In the genomic region with DNA sequence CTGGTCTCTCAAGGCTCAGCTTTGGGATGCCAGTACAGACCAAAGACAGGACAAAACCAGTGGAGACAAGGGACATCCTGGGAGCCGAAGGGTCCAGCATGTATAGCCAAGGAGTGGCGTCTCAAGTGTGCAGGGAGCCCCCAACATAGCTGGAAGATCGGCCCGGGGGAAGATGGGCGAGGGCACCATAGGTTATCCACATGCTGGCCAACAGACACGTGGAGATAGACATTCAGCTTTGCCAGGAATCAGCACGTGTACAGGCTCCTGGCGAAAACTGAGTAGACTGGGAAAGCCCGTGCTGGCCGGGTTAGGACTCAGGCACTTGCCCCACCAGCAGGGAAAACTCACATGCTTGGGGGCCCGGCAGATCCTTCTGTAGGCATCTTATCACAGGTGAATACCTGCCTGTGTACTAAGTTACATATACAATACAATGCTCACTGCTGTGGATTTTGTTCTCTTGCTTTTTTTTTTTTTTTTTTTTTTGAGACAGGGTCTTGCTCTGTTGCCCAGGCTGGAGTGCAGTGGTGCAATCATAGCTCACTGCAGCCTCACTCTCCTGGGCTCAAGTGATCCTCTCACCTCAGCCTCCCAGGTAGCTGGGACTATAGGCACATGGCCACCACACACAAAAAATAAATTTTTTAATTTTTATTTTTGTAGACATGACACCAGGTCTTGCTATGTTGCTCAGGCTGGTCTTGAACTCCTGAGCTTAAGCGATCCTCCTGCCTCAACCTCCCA, we compare ENCODE assay signal across 23 cellular contexts. TPM values are rescaled to one million over a fixed set of nuclear protein-coding genes. Genes with fewer than 3 reads are reported as not detected.
DNase-seq lines count a peak whose midpoint lies in the region; ATAC-seq, FAIRE-seq and TF ChIP-seq lines count a peak whose summit lies in the region.
"Had no signal": no experiment of that assay in that cellular context is flagged by ENCODE, and none has a peak within 500 bp of the region (broad histone marks: within the 10 kb centered on the region; RNA-seq: fewer than 3 reads in every experiment).

No MANE protein-coding gene starts in this region.

- 58% methylated on average over 9 of the region's 12 CpGs for whole genome bisulfite sequencing in K562 (ENCODE audit: insufficient coverage, low coverage, missing lambda C conversion rate)
- WGBS in HepG2 (ENCODE audit: low lambda C conversion rate): 55% methylated on average over 9 of the region's 12 CpGs
- WGBS in endodermal cell (ENCODE audit: insufficient coverage in 1 of 2, insufficient read length in 1 of 2), 2 experiments: 83% methylated on average over 10 to 12 of the region's 12 CpGs

- intact Hi-C loops in activated CD4-positive, alpha-beta memory T cell treated with anti-CD3 and anti-CD28 coated beads for 36 hours (cut with micrococcal nuclease): no loop called here
- intact Hi-C loops in K562 (cut with micrococcal nuclease): loop anchor here (5.0 kb wide), 1 partner anchor 198 kb away; a partner anchor contains a TSS
- intact Hi-C loops in HepG2 (cut with micrococcal nuclease; ENCODE audit: unreplicated experiment): loop anchor here (5.0 kb wide), 1 partner anchor 198 kb away; a partner anchor contains a TSS

- no peak overlapping the region for H2AFZ ChIP-seq in K562 (ENCODE audit: low read depth, low read length)
- H2AFZ ChIP-seq in HepG2 (ENCODE audit: low read length): no peak overlapping the region
- no peak overlapping the region for H2AFZ ChIP-seq in osteoblast (ENCODE audit: low read length)
- H2AFZ ChIP-seq: GM23338, PC-9 had no signal

- H3K27me3 ChIP-seq in K562 (ENCODE audit: control insufficient read depth in 2 of 2, insufficient read depth in 2 of 2, low read length in 2 of 2): no peaks in the 10 kb centered on the region
- no peaks in the 10 kb centered on the region for H3K27me3 ChIP-seq in HepG2 (ENCODE audit: control insufficient read depth in 1 of 2, insufficient read depth in 2 of 2, low read length in 2 of 2)
- no peaks in the 10 kb centered on the region for H3K27me3 ChIP-seq in osteoblast (ENCODE audit: insufficient read depth, low read length)
- H3K27me3 ChIP-seq in endodermal cell (ENCODE audit: control insufficient read depth, insufficient read depth, low read length, poor library complexity, severe bottlenecking): no peaks in the 10 kb centered on the region
- H3K27me3 ChIP-seq: BLaER1 had no signal

- H3K4me3 Mint-ChIP-seq in activated CD4-positive, alpha-beta memory T cell treated with anti-CD3 and anti-CD28 coated beads, Interleukin-2, amount 10 ng/mL, durations not matched to agents 7 days and 5 days: peak overlapping the region; percentile 10
- no peak overlapping the region for H3K4me3 Mint-ChIP-seq in activated CD4-positive, alpha-beta memory T cell treated with anti-CD3 and anti-CD28 coated beads for 36 hours
- H3K4me3 Mint-ChIP-seq in endodermal cell: no peak overlapping the region
- H3K4me3 Mint-ChIP-seq: GM23338 had no signal

- H3K4me2 ChIP-seq in K562 (ENCODE audit: insufficient read depth, low read length) (no peak overlapping the region), HepG2 (ENCODE audit: low read depth, low read length) (no peak overlapping the region), osteoblast (ENCODE audit: insufficient read depth, low read length) (no peak overlapping the region)
- H3K4me2 ChIP-seq: BLaER1, GM23338, PC-9 had no signal

- no peak for DNase-seq in activated CD4-positive, alpha-beta memory T cell treated with anti-CD3 and anti-CD28 coated beads, Interleukin-2, amount 10 ng/mL, durations not matched to agents 7 days and 5 days
- no peak for DNase-seq in activated CD4-positive, alpha-beta memory T cell treated with anti-CD3 and anti-CD28 coated beads for 36 hours
- DNase-seq in K562 (ENCODE audit: extremely low read depth in 1 of 4, low spot score in 3 of 4): no peak
- DNase-seq in HepG2 (ENCODE audit: low spot score): no peak
- DNase-seq in osteoblast (ENCODE audit: insufficient read length, low spot score, missing footprints): peak; percentile 77
- DNase-seq in activated CD8-positive, alpha-beta memory T cell treated with anti-CD3 and anti-CD28 coated beads, Interleukin-2, amount 50 U/mL, for 48 hours: no peak
- DNase-seq in activated CD4-positive, CD25-positive, alpha-beta regulatory T cell treated with anti-CD3 and anti-CD28 coated beads, Interleukin-2, amount 50 U/mL, for 72 hours: no peak
- no peak for DNase-seq in endodermal cell
- DNase-seq: 8988T; CD4-positive, CD25-positive, alpha-beta regulatory T cell; HCEC 1CT; NCI-H1048; NCI-H1417; NCI-H1694; NCI-H2029 treated with DMSO at 0.1 percent for 48 hours; NCI-H526 treated with DMSO at 0.1 percent for 48 hours; PC-9; Right ventricle myocardium superior had no signal

- no peaks in the 10 kb centered on the region for H3K9me3 Mint-ChIP-seq in activated CD4-positive, alpha-beta memory T cell treated with anti-CD3 and anti-CD28 coated beads, Interleukin-2, amount 10 ng/mL, durations not matched to agents 7 days and 5 days
- H3K9me3 Mint-ChIP-seq in activated CD4-positive, alpha-beta memory T cell treated with anti-CD3 and anti-CD28 coated beads for 36 hours: no peaks in the 10 kb centered on the region
- H3K9me3 Mint-ChIP-seq in endodermal cell: no peaks in the 10 kb centered on the region
- H3K9me3 Mint-ChIP-seq: CD4-positive, CD25-positive, alpha-beta regulatory T cell; GM23338; IgD-negative memory B cell had no signal

- no peaks in the 10 kb centered on the region for H3K9me1 ChIP-seq in K562 (ENCODE audit: control insufficient read depth, insufficient read depth, low read length)

- peaks cover 11% of the 10 kb centered on the region for H3K4me1 Mint-ChIP-seq in activated CD4-positive, alpha-beta memory T cell treated with anti-CD3 and anti-CD28 coated beads, Interleukin-2, amount 10 ng/mL, durations not matched to agents 7 days and 5 days
- peaks cover 13% of the 10 kb centered on the region for H3K4me1 Mint-ChIP-seq in activated CD4-positive, alpha-beta memory T cell treated with anti-CD3 and anti-CD28 coated beads for 36 hours (ENCODE audit: low read depth)
- peaks cover 4% of the 10 kb centered on the region for H3K4me1 Mint-ChIP-seq in endodermal cell

- H3K4me3 ChIP-seq in K562 (no peak overlapping the region), HepG2 (replicated peaks in 1 of 3; ENCODE audit: insufficient read depth in 1 of 3, low read depth in 2 of 3, low read length in 3 of 3) (no peak overlapping the region), osteoblast (ENCODE audit: insufficient read depth, low read length) (no peak overlapping the region), endodermal cell (ENCODE audit: low read length) (no peak overlapping the region)
- H3K4me3 ChIP-seq: BLaER1, GM23338, PC-9 had no signal

- no peak for TF ChIP-seq CTCF in K562 (IDR thresholded peaks at IDR 0.05 in 2 of 3, conservative IDR thresholded peaks at IDR 0.05 in 1 of 3; ENCODE audit: insufficient read depth in 2 of 3, low read depth in 1 of 3, low read length in 3 of 3)
- no peak for TF ChIP-seq CTCF in HepG2 (CRISPR knock-in tag; IDR thresholded peaks at IDR 0.05)
- TF ChIP-seq CTCF in osteoblast (IDR thresholded peaks at IDR 0.05; ENCODE audit: extremely low read depth, low read depth, low read length): no peak
- no peak for TF ChIP-seq CTCF in endodermal cell (conservative IDR thresholded peaks at IDR 0.05)

- TF ChIP-seq EP300 in K562 (IDR thresholded peaks at IDR 0.05; ENCODE audit: low read length): no peak
- no peak for TF ChIP-seq EP300 in HepG2 (IDR thresholded peaks at IDR 0.05; ENCODE audit: low read depth in 2 of 2, low read length in 2 of 2)
- no peak for TF ChIP-seq EP300 in HepG2 (CRISPR knock-in tag; IDR thresholded peaks at IDR 0.05; ENCODE audit: borderline replicate concordance)

- ATAC-seq in K562 (no peak), HepG2 (no peak)
- ATAC-seq: GM23338 had no signal

- H3K79me2 ChIP-seq in K562 (ENCODE audit: control insufficient read depth, insufficient read depth, low read length) (no peaks in the 10 kb centered on the region), HepG2 (ENCODE audit: insufficient read depth, low read length) (no peaks in the 10 kb centered on the region), osteoblast (ENCODE audit: insufficient read depth, low read length) (no peaks in the 10 kb centered on the region)

- 0 out of 4 replicates have a peak overlapping the region, but pooled peaks of 1 of the 2 experiments have one; percentile 20 for H3K9ac ChIP-seq in K562 (ENCODE audit: insufficient read depth in 1 of 2, low read depth in 2 of 2, low read length in 2 of 2)
- H3K9ac ChIP-seq in HepG2 (ENCODE audit: insufficient read depth, low read depth, low read length): no peak overlapping the region
- H3K9ac ChIP-seq in endodermal cell (ENCODE audit: extremely low read depth, low read length, poor library complexity, severe bottlenecking): no peak overlapping the region
- H3K9ac ChIP-seq: BLaER1 had no signal

- BruUV-seq in K562 (replicated peaks; lab: Mats Ljungman, UMichigan) (no TSS peak), HepG2 (replicated peaks; lab: Mats Ljungman, UMichigan) (no TSS peak)

- peaks cover 12% of the 10 kb centered on the region for H3K27me3 Mint-ChIP-seq in activated CD4-positive, alpha-beta memory T cell treated with anti-CD3 and anti-CD28 coated beads, Interleukin-2, amount 10 ng/mL, durations not matched to agents 7 days and 5 days
- peaks cover 7% of the 10 kb centered on the region for H3K27me3 Mint-ChIP-seq in activated CD4-positive, alpha-beta memory T cell treated with anti-CD3 and anti-CD28 coated beads for 36 hours
- H3K27me3 Mint-ChIP-seq in endodermal cell (ENCODE audit: insufficient read depth): peaks cover 8% of the 10 kb centered on the region

- no peak overlapping the region for H3K27ac Mint-ChIP-seq in activated CD4-positive, alpha-beta memory T cell treated with anti-CD3 and anti-CD28 coated beads, Interleukin-2, amount 10 ng/mL, durations not matched to agents 7 days and 5 days
- H3K27ac Mint-ChIP-seq in activated CD4-positive, alpha-beta memory T cell treated with anti-CD3 and anti-CD28 coated beads for 36 hours: no peak overlapping the region
- no peak overlapping the region for H3K27ac Mint-ChIP-seq in endodermal cell
- H3K27ac Mint-ChIP-seq: CD4-positive, CD25-positive, alpha-beta regulatory T cell; GM23338 had no signal

- TF ChIP-seq RAD21 in K562 (CRISPR knock-in tag; conservative IDR thresholded peaks at IDR 0.05 in 1 of 2, IDR thresholded peaks at IDR 0.05 in 1 of 2) (no peak), HepG2 (CRISPR knock-in tag; IDR thresholded peaks at IDR 0.05) (no peak)

- no peaks in the 10 kb centered on the region for H3K36me3 ChIP-seq in K562 (ENCODE audit: control insufficient read depth, insufficient read depth, low read length)
- H3K36me3 ChIP-seq in HepG2 (replicated peaks in 1 of 2; ENCODE audit: control insufficient read depth in 1 of 2, insufficient read depth in 2 of 2, low read length in 2 of 2): no peaks in the 10 kb centered on the region
- H3K36me3 ChIP-seq in osteoblast (ENCODE audit: insufficient read depth, low read length): no peaks in the 10 kb centered on the region
- H3K36me3 ChIP-seq in endodermal cell (ENCODE audit: control insufficient read depth, insufficient read depth, low read length): no peaks in the 10 kb centered on the region
- H3K36me3 ChIP-seq: BLaER1 had no signal

- H3K9me3 ChIP-seq in K562 (replicated peaks; ENCODE audit: control insufficient read depth, insufficient read depth, low read depth, low read length) (no peaks in the 10 kb centered on the region), HepG2 (ENCODE audit: low read length) (no peaks in the 10 kb centered on the region), osteoblast (ENCODE audit: low read depth, low read length) (no peaks in the 10 kb centered on the region), endodermal cell (ENCODE audit: control insufficient read depth, low read length) (no peaks in the 10 kb centered on the region)
- H3K9me3 ChIP-seq: BLaER1 had no signal

- FAIRE-seq in K562 (lab: Jason Lieb, UNC) (no peak), HepG2 (lab: Jason Lieb, UNC) (no peak)
- FAIRE-seq: D721Med, GM18507 had no signal

- H3K27ac ChIP-seq in K562 (ENCODE audit: extremely low read depth, low read depth, low read length) (no peak overlapping the region), HepG2 (ENCODE audit: extremely low read length, insufficient read depth, low read length) (no peak overlapping the region), osteoblast (ENCODE audit: low read depth, low read length) (no peak overlapping the region), endodermal cell (ENCODE audit: low read depth, low read length) (no peak overlapping the region)
- H3K27ac ChIP-seq: BLaER1, PC-9 had no signal

- CTCF ChIA-PET in activated CD4-positive, alpha-beta memory T cell treated with anti-CD3 and anti-CD28 coated beads, Interleukin-2, amount 10 ng/mL, durations not matched to agents 7 days and 5 days (lab: Charles Lee): interaction anchor here (0.6 to 2.6 kb wide), 6 partner anchors 10 to 185 kb away, joined by 3 to 45 read pairs (median 10); no protein-coding TSS in a partner anchor
- CTCF ChIA-PET in activated CD4-positive, alpha-beta memory T cell treated with anti-CD3 and anti-CD28 coated beads for 36 hours (lab: Charles Lee): interaction anchor here (1.0 to 3.3 kb wide), 3 partner anchors 9 to 78 kb away, joined by 5 to 74 read pairs (median 15); no protein-coding TSS in a partner anchor
- CTCF ChIA-PET in K562 (lab: Yijun Ruan, JAX; ENCODE audit: low intra/inter-chr PET ratio) (interaction anchor here (2.8 kb wide), 1 partner anchor 77 kb away, joined by 38 read pairs; no protein-coding TSS in a partner anchor), HepG2 (lab: Yijun Ruan, JAX; ENCODE audit: low intra/inter-chr PET ratio, low total read pairs) (interaction anchor here (3.8 kb wide), 1 partner anchor 78 kb away, joined by 59 read pairs; no protein-coding TSS in a partner anchor)

- H3K36me3 Mint-ChIP-seq in activated CD4-positive, alpha-beta memory T cell treated with anti-CD3 and anti-CD28 coated beads, Interleukin-2, amount 10 ng/mL, durations not matched to agents 7 days and 5 days (ENCODE audit: low read depth): no peaks in the 10 kb centered on the region
- H3K36me3 Mint-ChIP-seq in activated CD4-positive, alpha-beta memory T cell treated with anti-CD3 and anti-CD28 coated beads for 36 hours: no peaks in the 10 kb centered on the region
- no peaks in the 10 kb centered on the region for H3K36me3 Mint-ChIP-seq in endodermal cell (ENCODE audit: low read depth)
- H3K36me3 Mint-ChIP-seq: CD4-positive, CD25-positive, alpha-beta regulatory T cell; IgD-negative memory B cell had no signal

- no peaks in the 10 kb centered on the region for H4K20me1 ChIP-seq in K562 (replicated peaks; ENCODE audit: control insufficient read depth, insufficient read depth, low read length)
- no peaks in the 10 kb centered on the region for H4K20me1 ChIP-seq in HepG2 (ENCODE audit: insufficient read depth, low read length)
- no peaks in the 10 kb centered on the region for H4K20me1 ChIP-seq in osteoblast (ENCODE audit: insufficient read depth, low read length)
- H4K20me1 ChIP-seq: BLaER1 had no signal

- peaks cover 8 to 41% of the 10 kb centered on the region in 2 experiments; a peak in 4 of 5 replicates for H3K4me1 ChIP-seq in K562 (replicated peaks in 1 of 2; ENCODE audit: control insufficient read depth in 2 of 2, insufficient read depth in 2 of 2, low read length in 2 of 2)
- peaks cover 65% of the 10 kb centered on the region for H3K4me1 ChIP-seq in HepG2 (ENCODE audit: insufficient read depth, low read length)
- H3K4me1 ChIP-seq in osteoblast (ENCODE audit: insufficient read depth, low read length): peaks cover 3% of the 10 kb centered on the region
- no peaks in the 10 kb centered on the region for H3K4me1 ChIP-seq in endodermal cell (ENCODE audit: control insufficient read depth, insufficient read depth, low read length)

- no peak for TF ChIP-seq POLR2A in K562 (conservative IDR thresholded peaks at IDR 0.05)
- TF ChIP-seq POLR2A in HepG2 (IDR thresholded peaks at IDR 0.05; ENCODE audit: insufficient read depth in 1 of 2, low read depth in 2 of 2, low read length in 2 of 2): no peak

- POLR2A ChIA-PET in activated CD4-positive, alpha-beta memory T cell treated with anti-CD3 and anti-CD28 coated beads, Interleukin-2, amount 10 ng/mL, durations not matched to agents 7 days and 5 days (lab: Charles Lee): interaction anchor here (0.9 kb wide), 1 partner anchor 10 kb away, joined by 3 read pairs; no protein-coding TSS in a partner anchor
- POLR2A ChIA-PET in activated CD4-positive, alpha-beta memory T cell treated with anti-CD3 and anti-CD28 coated beads for 36 hours (lab: Charles Lee): no interaction called here
- POLR2A ChIA-PET in K562 (lab: Yijun Ruan, JAX) (interaction anchor here (0.7 kb wide), 1 partner anchor 13 kb away, joined by 4 read pairs; no protein-coding TSS in a partner anchor), HepG2 (lab: Yijun Ruan, JAX) (interaction anchor here (0.7 to 1.5 kb wide), 3 partner anchors 26 to 77 kb away, joined by 3 to 4 read pairs (median 4); no protein-coding TSS in a partner anchor)

- in situ Hi-C loops in K562 (cut with MboI) (loop anchor here (5.0 to 25.0 kb wide), 3 partner anchors 73 to 397 kb away; a partner anchor contains a TSS), HepG2 (cut with HindIII; ENCODE audit: extremely low pct_ligation_motif_present, low pct_unique_long_range_greater_than_20kb) (loop anchor here (5.0 kb wide), 1 partner anchor 78 kb away; no protein-coding TSS in a partner anchor)

RNA-seq across cellular contexts. Expression of a gene that starts 5.6 kb away (rescaled TPM):
- 10 to 100 TPM; 11.2 to 12.3 TPM for total RNA-seq in activated CD4-positive, alpha-beta memory T cell treated with anti-CD3 and anti-CD28 coated beads, Interleukin-2, amount 10 ng/mL, durations not matched to agents 7 days and 5 days
- total RNA-seq in activated CD4-positive, alpha-beta memory T cell treated with anti-CD3 and anti-CD28 coated beads for 36 hours: 10 to 100 TPM; 15.2 to 17.5 TPM
- 19.3 and 49.4 TPM in 2 replicates for total RNA-seq in K562 (2011; cell fraction: chromatin; rRNA removed; ENCODE audit: low replicate concordance)
- total RNA-seq in K562 (2011; cell fraction: nucleolus; rRNA removed): 48.4 and 58.8 TPM in 2 replicates
- total RNA-seq in K562 (2011; cell fraction: nucleoplasm; rRNA removed): 30.0 and 36.6 TPM in 2 replicates
- total RNA-seq in K562 (2014; rRNA removed): 29.4 and 29.5 TPM in 2 replicates
- 3.3 and 3.7 TPM in 2 replicates for total RNA-seq in K562 (2014; rRNA removed; fragmentation: Illumina TruSeq; extraction: Trizol)
- total RNA-seq in K562 (2015; rRNA removed; fragmentation: Illumina TruSeq; extraction: Trizol): 5.0 and 5.3 TPM in 2 replicates
- 32.9 and 34.8 TPM in 2 replicates for total RNA-seq in K562 (2021)
- 15.4 and 20.4 TPM in 2 replicates for polyA plus RNA-seq in K562 (2011; rRNA removed)
- 26.0 and 97.0 TPM in 2 replicates for polyA plus RNA-seq in K562 (2011; cell fraction: cytosol; rRNA removed)
- polyA plus RNA-seq in K562 (2011; cell fraction: nucleus; rRNA removed): 106 and 194 TPM in 2 replicates
- 12.9 and 30.7 TPM in 2 replicates for polyA plus RNA-seq in K562 (2012)
- 4.0 and 4.3 TPM in 2 replicates for polyA plus RNA-seq in K562 (2014; fragmentation: Illumina TruSeq; extraction: Trizol)
- polyA plus RNA-seq in K562 (2014; fragmentation: Nextera tagmentation; extraction: Ambion mirVana): under 1 TPM; 0.04 to 0.06 TPM
- polyA plus RNA-seq in K562 (2014; rRNA removed): 27.5 and 29.9 TPM in 2 replicates
- 3.5 and 3.7 TPM in 2 replicates for polyA minus RNA-seq in K562 (2011; rRNA and poly(A)+ RNA removed)
- 7.4 and 12.8 TPM in 2 replicates for polyA minus RNA-seq in K562 (2011; cell fraction: cytosol; rRNA and poly(A)+ RNA removed)
- polyA minus RNA-seq in K562 (2011; cell fraction: nucleus; rRNA and poly(A)+ RNA removed): 18.6 and 23.2 TPM in 2 replicates
- total RNA-seq in HepG2 (2016; rRNA removed; fragmentation: Illumina TruSeq; extraction: Trizol): 5.7 and 10.0 TPM in 2 replicates
- 14.3 and 16.0 TPM in 2 replicates for total RNA-seq in HepG2 (2016; cell fraction: cytosol; rRNA removed; fragmentation: Illumina TruSeq; extraction: Trizol; ENCODE audit: low read depth)
- 5.0 and 10.4 TPM in 2 replicates for total RNA-seq in HepG2 (2016; cell fraction: insoluble cytoplasmic fraction; rRNA removed; fragmentation: Illumina TruSeq; extraction: Trizol)
- total RNA-seq in HepG2 (2016; cell fraction: membrane; rRNA removed; fragmentation: Illumina TruSeq; extraction: Trizol): 17.4 and 22.1 TPM in 2 replicates
- 10.0 and 10.9 TPM in 2 replicates for total RNA-seq in HepG2 (2016; cell fraction: nucleus; rRNA removed; fragmentation: Illumina TruSeq; extraction: Trizol)
- 15.0 and 23.2 TPM in 2 replicates for polyA plus RNA-seq in HepG2 (2011; rRNA removed)
- 15.5 and 27.2 TPM in 2 replicates for polyA plus RNA-seq in HepG2 (2011; cell fraction: cytosol; rRNA removed)
- 167 and 168 TPM in 2 replicates for polyA plus RNA-seq in HepG2 (2011; cell fraction: nucleus; rRNA removed)
- polyA plus RNA-seq in HepG2 (2012): 10.5 and 17.4 TPM in 2 replicates
- polyA plus RNA-seq in HepG2 (2016; cell fraction: cytosol; fragmentation: Illumina TruSeq; extraction: Trizol; ENCODE audit: low read depth): 15.9 and 17.0 TPM in 2 replicates
- polyA plus RNA-seq in HepG2 (2016; cell fraction: insoluble cytoplasmic fraction; fragmentation: Illumina TruSeq; extraction: Trizol; ENCODE audit: low read depth): 5.9 and 6.8 TPM in 2 replicates
- 15.7 and 16.1 TPM in 2 replicates for polyA plus RNA-seq in HepG2 (2016; cell fraction: membrane; fragmentation: Illumina TruSeq; extraction: Trizol; ENCODE audit: low read depth)
- polyA plus RNA-seq in HepG2 (2016; cell fraction: nucleus; fragmentation: Illumina TruSeq; extraction: Trizol; ENCODE audit: insufficient read depth, low read depth): 29.1 and 29.7 TPM in 2 replicates
- polyA minus RNA-seq in HepG2 (2011; rRNA and poly(A)+ RNA removed; ENCODE audit: low replicate concordance): 16.4 and 20.4 TPM in 2 replicates
- polyA minus RNA-seq in HepG2 (2011; cell fraction: cytosol; rRNA and poly(A)+ RNA removed): 9.8 and 9.9 TPM in 2 replicates
- polyA minus RNA-seq in HepG2 (2011; cell fraction: nucleus; rRNA and poly(A)+ RNA removed): 11.9 and 12.4 TPM in 2 replicates
- 13.6 and 15.6 TPM in 2 replicates for total RNA-seq in osteoblast
- 10 to 100 TPM; 32.7 to 38.9 TPM for total RNA-seq in endodermal cell
- polyA plus RNA-seq in endodermal cell (2013, experiment 1 of 2): 28.5 TPM
- polyA plus RNA-seq in endodermal cell (2013, experiment 2 of 2): 27.2 TPM
